ENCODE assay signal across 18 cellular contexts in genomic region chr10:121309164-121309563, GRCh38.
DNase-seq lines count a peak whose midpoint lies in the region; ATAC-seq, FAIRE-seq and TF ChIP-seq lines count a peak whose summit lies in the region.
"Had no signal": no experiment of that assay in that cellular context is flagged by ENCODE, and none has a peak within 500 bp of the region (broad histone marks: within the 10 kb centered on the region; RNA-seq: fewer than 3 reads in every experiment).

No MANE protein-coding gene starts in this region.

- H3K36me3 Mint-ChIP-seq in astrocyte (ENCODE audit: low read depth, unreplicated experiment), result no peaks in the 10 kb centered on the region
- H3K36me3 Mint-ChIP-seq: CD8-positive, alpha-beta memory T cell had no signal

- H3K27ac Mint-ChIP-seq in astrocyte (ENCODE audit: unreplicated experiment), result no peak overlapping the region
- H3K27ac Mint-ChIP-seq: CD8-positive, alpha-beta memory T cell had no signal

- peaks cover 2% of the 10 kb centered on the region for H3K9me3 Mint-ChIP-seq in astrocyte (ENCODE audit: unreplicated experiment)

- CTCF ChIA-PET in HEK293 (lab: Yijun Ruan, JAX), result interaction anchor here (0.6 kb wide), 1 partner anchor 147 kb away, joined by 3 read pairs; no protein-coding TSS in a partner anchor

- H3K79me2 ChIP-seq in astrocyte (ENCODE audit: insufficient read depth, low read length) (no peaks in the 10 kb centered on the region), keratinocyte (ENCODE audit: control insufficient read depth, insufficient read depth, low read length) (no peaks in the 10 kb centered on the region)

- ATAC-seq in GM21619 (IDR thresholded peaks at IDR 0.05; ENCODE audit: unreplicated experiment), result no peak
- ATAC-seq in GM19035 (IDR thresholded peaks at IDR 0.05; ENCODE audit: unreplicated experiment), result no peak
- no peak for ATAC-seq in GM21786 (IDR thresholded peaks at IDR 0.05; ENCODE audit: unreplicated experiment)
- ATAC-seq: Panc1 had no signal

- H3K27me3 ChIP-seq in astrocyte (ENCODE audit: insufficient read depth, low read length) (no peaks in the 10 kb centered on the region), keratinocyte (ENCODE audit: control insufficient read depth, extremely low read depth, insufficient read depth, low read length) (no peaks in the 10 kb centered on the region)

- H3K27ac ChIP-seq in HEK293 (ENCODE audit: extremely low read depth, low read depth, low read length) (no peak overlapping the region; the same call in 1 of the 2 replicates), astrocyte (ENCODE audit: low read depth, low read length) (no peak overlapping the region), keratinocyte (ENCODE audit: control insufficient read depth, insufficient read depth, low read length) (peak overlapping the region; percentile 70)
- H3K27ac ChIP-seq: SK-N-MC had no signal

- POLR2A ChIA-PET in HEK293 (lab: Yijun Ruan, JAX), result no interaction called here

- DNase-seq in astrocyte (ENCODE audit: low read depth) (peak; percentile 7), keratinocyte (ENCODE audit: low read depth, low spot score) (no peak), retinal pigment epithelial cell (ENCODE audit: low read depth) (peak; percentile 41)
- DNase-seq: C1 segment of cervical spinal cord; CD8-positive, alpha-beta memory T cell; NCI-H1417 treated with DMSO at 0.1 percent for 48 hours; NCI-H1930; NCI-H226; NCI-H524; Right ventricle myocardium superior had no signal

- peaks cover 30% of the 10 kb centered on the region for H3K4me1 Mint-ChIP-seq in astrocyte (ENCODE audit: low read depth, unreplicated experiment)
- H3K4me1 Mint-ChIP-seq: CD8-positive, alpha-beta memory T cell had no signal

- H2AFZ ChIP-seq in astrocyte (ENCODE audit: low read depth, low read length), result no peak overlapping the region
- H2AFZ ChIP-seq in keratinocyte (ENCODE audit: control insufficient read depth, low read length), result no peak overlapping the region

- TF ChIP-seq CTCF in HEK293 (tag by site-specific recombination; IDR thresholded peaks at IDR 0.05) (no peak), astrocyte (IDR thresholded peaks at IDR 0.05; ENCODE audit: insufficient read depth, low read depth, low read length) (no peak), keratinocyte (optimal IDR thresholded peaks at IDR 0.05 in 1 of 3, IDR thresholded peaks at IDR 0.05 in 1 of 3, conservative IDR thresholded peaks at IDR 0.05 in 1 of 3; ENCODE audit: extremely low read depth in 1 of 3, insufficient read depth in 2 of 3, low read length in 3 of 3) (no peak), retinal pigment epithelial cell (conservative IDR thresholded peaks at IDR 0.05; ENCODE audit: low read depth, low read length) (no peak)

- H3K36me3 ChIP-seq in HEK293 (ENCODE audit: control insufficient read depth in 2 of 2, insufficient read depth in 1 of 2, low read length in 2 of 2), result no peaks in the 10 kb centered on the region
- H3K36me3 ChIP-seq in astrocyte (ENCODE audit: insufficient read depth, low read length), result no peaks in the 10 kb centered on the region
- no peaks in the 10 kb centered on the region for H3K36me3 ChIP-seq in keratinocyte (ENCODE audit: control insufficient read depth in 2 of 2, extremely low read depth in 1 of 2, insufficient read depth in 2 of 2, low read length in 2 of 2)

- dilution Hi-C loops in keratinocyte (cut with MboI; ENCODE audit: extremely low pct_ligation_motif_present, low sequenced_read_pairs), result no loop called here

- H3K4me2 ChIP-seq in astrocyte (ENCODE audit: low read length) (no peak overlapping the region), keratinocyte (ENCODE audit: control insufficient read depth, extremely low read depth, insufficient read depth, low read depth, low read length) (peak overlapping the region; percentile 4)

- H3K4me3 Mint-ChIP-seq in astrocyte (ENCODE audit: unreplicated experiment), result no peak overlapping the region
- H3K4me3 Mint-ChIP-seq: CD8-positive, alpha-beta memory T cell had no signal

- H3K4me1 ChIP-seq in HEK293 (ENCODE audit: control insufficient read depth, insufficient read depth, low read length), result peaks cover 14% of the 10 kb centered on the region
- H3K4me1 ChIP-seq in astrocyte (ENCODE audit: insufficient read depth, low read length), result no peaks in the 10 kb centered on the region
- H3K4me1 ChIP-seq in keratinocyte (ENCODE audit: control insufficient read depth, extremely low read depth, insufficient read depth, low read length), result peaks cover 64% of the 10 kb centered on the region

- no peak overlapping the region for H3K9ac ChIP-seq in astrocyte (ENCODE audit: low read length)
- H3K9ac ChIP-seq in keratinocyte (ENCODE audit: control insufficient read depth, extremely low read depth, insufficient read depth, low read length), result no peak overlapping the region

- H4K20me1 ChIP-seq in astrocyte (ENCODE audit: insufficient read depth, low read length) (no peaks in the 10 kb centered on the region), keratinocyte (ENCODE audit: control insufficient read depth, extremely low read depth, insufficient read depth, low read length) (no peaks in the 10 kb centered on the region)

- H3K4me3 ChIP-seq in HEK293 (ENCODE audit: low read depth, low read length) (no peak overlapping the region), astrocyte (ENCODE audit: insufficient read depth, low read depth, low read length) (no peak overlapping the region), keratinocyte (ENCODE audit: control insufficient read depth in 2 of 3, extremely low read depth in 1 of 3, insufficient read depth in 2 of 3, low read depth in 1 of 3, low read length in 3 of 3) (no peak overlapping the region), retinal pigment epithelial cell (ENCODE audit: low read length) (no peak overlapping the region)
- H3K4me3 ChIP-seq: SK-N-MC had no signal

- no peaks in the 10 kb centered on the region for H3K9me1 ChIP-seq in keratinocyte (ENCODE audit: control insufficient read depth, extremely low read depth, insufficient read depth, low read length)

- no peaks in the 10 kb centered on the region for H3K27me3 Mint-ChIP-seq in astrocyte (ENCODE audit: low read depth, unreplicated experiment)

- H3K9me3 ChIP-seq in HEK293 (ENCODE audit: control insufficient read depth, insufficient read depth, low read depth, low read length) (no peaks in the 10 kb centered on the region), astrocyte (ENCODE audit: insufficient read depth, low read depth, low read length) (no peaks in the 10 kb centered on the region), keratinocyte (ENCODE audit: control insufficient read depth, low read depth, low read length) (no peaks in the 10 kb centered on the region)

- no peak for FAIRE-seq in astrocyte (lab: Jason Lieb, UNC)
- FAIRE-seq in keratinocyte (lab: Jason Lieb, UNC), result peak; percentile 87
- FAIRE-seq: GM12892, GM18507 had no signal

TF ChIP-seq in HEK293, 187 proteins besides CTCF, POLR2A, EP300 and RAD21:
- TF ChIP-seq BCL6B (tag by site-specific recombination; IDR thresholded peaks at IDR 0.05), result peak; percentile 85
- peak; percentile 25; the same call in 1 of the 2 replicates for TF ChIP-seq PRDM10 (tag by site-specific recombination; IDR thresholded peaks at IDR 0.05)
- TF ChIP-seq ZNF768 (tag by site-specific recombination; IDR thresholded peaks at IDR 0.05), result no peak
